Comparison of ENCODE assay signal across 16 cellular contexts in genomic region chr7:31791881-31792280, GRCh38.
"Had no signal": no experiment of that assay in that cellular context is flagged by ENCODE, and none has a peak within 500 bp of the region (broad histone marks: within the 10 kb centered on the region; RNA-seq: fewer than 3 reads in every experiment).

No MANE protein-coding gene starts in this region.

- H3K9me3 ChIP-seq: breast epithelium, heart right ventricle, neutrophil, pancreas, thyroid gland, upper lobe of right lung had no signal

- DNase-seq: activated CD4-positive, alpha-beta T cell treated with anti-CD3 and anti-CD28 coated beads, Interleukin-2, amount 10 ng/mL, durations not matched to agents 7 days and 5 days; activated CD8-positive, alpha-beta T cell treated with anti-CD3 and anti-CD28 coated beads, Interleukin-2, amount 10 ng/mL, durations not matched to agents 7 days and 5 days; activated gamma-delta T cell treated with Interleukin-2 at 50 U/mL for 16 hours; effector memory CD4-positive, alpha-beta T cell; heart right ventricle; islet precursor cell; left cardiac atrium; pancreas; right cardiac atrium; stimulated activated CD4-positive, alpha-beta T cell treated with anti-CD3 and anti-CD28 coated beads, Interleukin-1b, Interleukin-23, amount 100 ng/mL, for 48 hours; substantia nigra; thyroid gland; upper lobe of right lung had no signal

- H3K4me3 ChIP-seq: breast epithelium, heart right ventricle, pancreas, skin epidermis, thyroid gland, upper lobe of right lung had no signal

- H3K36me3 ChIP-seq: breast epithelium, neutrophil, pancreas, thyroid gland, upper lobe of right lung had no signal

- H3K4me1 ChIP-seq: breast epithelium, pancreas, thyroid gland, upper lobe of right lung had no signal

- H3K27me3 ChIP-seq: breast epithelium, neutrophil, pancreas, thyroid gland, upper lobe of right lung had no signal
